Comparison of ENCODE assay signal across 9 cellular contexts in genomic region chr20:25238319-25239037, GRCh38. TPM values are rescaled to one million over a fixed set of nuclear protein-coding genes. Genes with fewer than 3 reads are reported as not detected.
DNase-seq lines count a peak whose midpoint lies in the region; ATAC-seq and TF ChIP-seq lines count a peak whose summit lies in the region.
"Had no signal": no experiment of that assay in that cellular context is flagged by ENCODE, and none has a peak within 500 bp of the region (broad histone marks: within the 10 kb centered on the region; RNA-seq: fewer than 3 reads in every experiment).

No MANE protein-coding gene starts in this region.

- peak overlapping the region; percentile 42 for H3K4me3 Mint-ChIP-seq in activated naive CD4-positive, alpha-beta T cell treated with anti-CD3 and anti-CD28 coated beads for 36 hours
- H3K4me3 Mint-ChIP-seq in activated CD8-positive, alpha-beta T cell treated with anti-CD3 and anti-CD28 coated beads for 36 hours: peak overlapping the region; percentile 65

- peak; percentile 28 for DNase-seq in activated naive CD4-positive, alpha-beta T cell treated with anti-CD3 and anti-CD28 coated beads for 36 hours
- no peak for DNase-seq in activated naive CD4-positive, alpha-beta T cell treated with Interleukin-2 at 50 U/mL for 16 hours
- no peak for DNase-seq in activated CD8-positive, alpha-beta T cell treated with anti-CD3 and anti-CD28 coated beads for 36 hours
- DNase-seq in fibroblast of peridontal ligament (ENCODE audit: extremely low read depth): peak; percentile 56
- no peak for DNase-seq in NCI-H2029 (lab: John Stamatoyannopoulos, UW)
- no peak for DNase-seq in effector CD8-positive, alpha-beta T cell (lab: John Stamatoyannopoulos, UW)
- DNase-seq: activated CD4-positive, CD25-positive, alpha-beta regulatory T cell had no signal

- peaks cover 25% of the 10 kb centered on the region for H3K4me1 Mint-ChIP-seq in activated naive CD4-positive, alpha-beta T cell treated with anti-CD3 and anti-CD28 coated beads for 36 hours (ENCODE audit: low read depth)
- peaks cover 31% of the 10 kb centered on the region for H3K4me1 Mint-ChIP-seq in activated CD8-positive, alpha-beta T cell treated with anti-CD3 and anti-CD28 coated beads for 36 hours (ENCODE audit: low read depth)

- H3K27me3 Mint-ChIP-seq in activated naive CD4-positive, alpha-beta T cell treated with anti-CD3 and anti-CD28 coated beads for 36 hours (ENCODE audit: low read depth): peaks cover 14% of the 10 kb centered on the region
- peaks cover 18% of the 10 kb centered on the region for H3K27me3 Mint-ChIP-seq in activated CD8-positive, alpha-beta T cell treated with anti-CD3 and anti-CD28 coated beads for 36 hours

- CTCF ChIA-PET in activated naive CD4-positive, alpha-beta T cell treated with anti-CD3 and anti-CD28 coated beads for 36 hours (lab: Charles Lee): no interaction called here
- CTCF ChIA-PET in activated CD8-positive, alpha-beta T cell treated with anti-CD3 and anti-CD28 coated beads for 36 hours (lab: Charles Lee): no interaction called here

- H3K27ac Mint-ChIP-seq in activated naive CD4-positive, alpha-beta T cell treated with anti-CD3 and anti-CD28 coated beads for 36 hours: peak overlapping the region; percentile 92
- H3K27ac Mint-ChIP-seq in activated CD8-positive, alpha-beta T cell treated with anti-CD3 and anti-CD28 coated beads for 36 hours: peak overlapping the region; percentile 95

- POLR2A ChIA-PET in activated CD8-positive, alpha-beta T cell treated with anti-CD3 and anti-CD28 coated beads for 36 hours (lab: Charles Lee): interaction anchor here (0.6 kb wide), 1 partner anchor 14 kb away, joined by 3 read pairs; no protein-coding TSS in a partner anchor

- TF ChIP-seq CTCF in activated CD8-positive, alpha-beta T cell treated with anti-CD3 and anti-CD28 coated beads for 36 hours (IDR thresholded peaks at IDR 0.05): no peak

- H3K27ac ChIP-seq in temporal lobe (ENCODE audit: low read depth, low read length): peak overlapping the region; percentile 69

- ATAC-seq in activated CD8-positive, alpha-beta T cell treated with anti-CD3 and anti-CD28 coated beads for 36 hours: no peak
- ATAC-seq in GM21576 (IDR thresholded peaks at IDR 0.05; ENCODE audit: unreplicated experiment): no peak

- intact Hi-C loops in activated naive CD4-positive, alpha-beta T cell treated with anti-CD3 and anti-CD28 coated beads for 36 hours (cut with micrococcal nuclease): loop anchor here (1.0 to 10.0 kb wide), 8 partner anchors 8 to 1874 kb away; partner anchors contain the start of genes CST7, ENTPD6 and GZF1
- intact Hi-C loops in activated CD8-positive, alpha-beta T cell treated with anti-CD3 and anti-CD28 coated beads for 36 hours (cut with micrococcal nuclease): no loop called here

- no peaks in the 10 kb centered on the region for H3K36me3 Mint-ChIP-seq in activated naive CD4-positive, alpha-beta T cell treated with anti-CD3 and anti-CD28 coated beads for 36 hours (ENCODE audit: low read depth)
- H3K36me3 Mint-ChIP-seq in activated CD8-positive, alpha-beta T cell treated with anti-CD3 and anti-CD28 coated beads for 36 hours (ENCODE audit: low read depth): no peaks in the 10 kb centered on the region

- peaks cover 2% of the 10 kb centered on the region for H3K9me3 Mint-ChIP-seq in activated naive CD4-positive, alpha-beta T cell treated with anti-CD3 and anti-CD28 coated beads for 36 hours
- no peaks in the 10 kb centered on the region for H3K9me3 Mint-ChIP-seq in activated CD8-positive, alpha-beta T cell treated with anti-CD3 and anti-CD28 coated beads for 36 hours

RNA-seq across cellular contexts. Expression of gene PYGB, which starts 9.4 kb away (rescaled TPM):
- total RNA-seq in activated naive CD4-positive, alpha-beta T cell treated with anti-CD3 and anti-CD28 coated beads for 36 hours: 10 to 100 TPM; 19.6 to 20.0 TPM
- 10 to 100 TPM; 26.1 to 26.5 TPM for total RNA-seq in activated CD8-positive, alpha-beta T cell treated with anti-CD3 and anti-CD28 coated beads for 36 hours
- total RNA-seq in temporal lobe: 62.4 TPM

RNA-seq across cellular contexts. Expression of gene ENTPD6, which starts 43.0 kb away (rescaled TPM):
- total RNA-seq in activated naive CD4-positive, alpha-beta T cell treated with anti-CD3 and anti-CD28 coated beads for 36 hours: 10 to 100 TPM; 63.6 to 66.6 TPM
- total RNA-seq in activated CD8-positive, alpha-beta T cell treated with anti-CD3 and anti-CD28 coated beads for 36 hours: 10 to 100 TPM; 39.4 to 42.8 TPM
- 36.6 TPM for total RNA-seq in temporal lobe

Comparison
In these comparisons a context has a peak if more than half of its experiments do, and no peak if none do; other contexts are left out.
1. DNase-seq: peak in activated naive CD4-positive, alpha-beta T cell treated with anti-CD3 and anti-CD28 coated beads for 36 hours (single experiment) and fibroblast of peridontal ligament (single experiment); none in activated naive CD4-positive, alpha-beta T cell treated with Interleukin-2 at 50 U/mL for 16 hours (single experiment), activated CD8-positive, alpha-beta T cell treated with anti-CD3 and anti-CD28 coated beads for 36 hours (single experiment), NCI-H2029 (single experiment) and effector CD8-positive, alpha-beta T cell (single experiment).